In the genomic region with DNA sequence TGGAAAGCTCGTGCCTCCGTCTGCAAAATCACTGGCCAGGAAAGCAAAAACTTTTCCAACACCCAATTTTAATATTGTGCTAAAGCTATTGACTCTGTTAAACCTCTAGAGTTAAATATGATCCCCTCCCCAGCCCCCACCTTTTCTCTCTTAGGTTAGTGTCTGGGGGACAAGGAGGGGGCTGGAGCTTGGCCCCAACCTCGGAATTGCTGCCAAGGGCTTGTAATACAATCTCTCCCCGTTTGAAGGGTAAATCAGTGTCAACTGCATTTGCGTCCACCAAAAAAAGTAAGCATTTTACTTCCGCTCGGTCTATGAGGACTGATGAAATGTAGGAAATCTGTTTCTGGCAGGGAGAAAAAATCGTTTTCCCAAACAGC, we compare ENCODE assay signal across 8 cellular contexts. TPM values are rescaled to one million over a fixed set of nuclear protein-coding genes. Genes with fewer than 3 reads are reported as not detected.
DNase-seq lines count a peak whose midpoint lies in the region; ATAC-seq and TF ChIP-seq lines count a peak whose summit lies in the region.

A gene (plus strand): TSS at position 292 of the 380 bp plus-strand sequence. CDS start 8,259 bp downstream, outside the sequence.

- H3K9me3 Mint-ChIP-seq in activated T-cell treated with anti-CD3 and anti-CD28 coated beads, Interleukin-2, amount 50 U/mL, for 72 hours: no peaks in the 10 kb centered on the region

- peaks cover 52% of the 10 kb centered on the region for H3K27me3 Mint-ChIP-seq in activated T-cell treated with anti-CD3 and anti-CD28 coated beads, Interleukin-2, amount 50 U/mL, for 72 hours (ENCODE audit: low read depth)

- H3K27me3 ChIP-seq in Loucy (ENCODE audit: insufficient read depth, low read length, poor library complexity, severe bottlenecking): peaks cover 35% of the 10 kb centered on the region
- no peaks in the 10 kb centered on the region for H3K27me3 ChIP-seq in rectal smooth muscle tissue (ENCODE audit: control insufficient read depth, insufficient read depth, low read length)

- H3K36me3 ChIP-seq in Loucy (ENCODE audit: insufficient read depth, low read length): no peaks in the 10 kb centered on the region
- no peaks in the 10 kb centered on the region for H3K36me3 ChIP-seq in rectal smooth muscle tissue (ENCODE audit: control insufficient read depth, insufficient read depth, low read length)

- H2AFZ ChIP-seq in Loucy (ENCODE audit: low read length): 0 out of 2 replicates have a peak within 1 kb of the TSS, but pooled peaks have one; percentile 31

- ATAC-seq in activated T-cell treated with anti-CD3 and anti-CD28 coated beads, Interleukin-2, amount 50 U/mL, for 72 hours (replicated peaks in 1 of 2): peak in 1 of 2 donors; percentile 13
- no peak for ATAC-seq in HG03342 (IDR thresholded peaks at IDR 0.05; ENCODE audit: unreplicated experiment)

- peak within 1 kb of the TSS; percentile 60 for H3K4me2 ChIP-seq in Loucy (ENCODE audit: low read depth, low read length, poor library complexity, severe bottlenecking)

- H3K79me2 ChIP-seq in Loucy (ENCODE audit: insufficient read depth, low read length): no peaks in the 10 kb centered on the region

- H3K4me1 ChIP-seq in Loucy (ENCODE audit: insufficient read depth, low read length, poor library complexity, severe bottlenecking) (no peaks in the 10 kb centered on the region), rectal smooth muscle tissue (ENCODE audit: control insufficient read depth, insufficient read depth, low read length) (no peaks in the 10 kb centered on the region)

- H3F3A ChIP-seq in Loucy (ENCODE audit: low read depth): no peaks in the 10 kb centered on the region

- H3K9me2 ChIP-seq in Loucy (replicated peaks; ENCODE audit: low read depth, low read length): no peaks in the 10 kb centered on the region

- H4K20me1 ChIP-seq in Loucy (ENCODE audit: insufficient read depth, low read length, poor library complexity, severe bottlenecking): no peaks in the 10 kb centered on the region

- no peak for TF ChIP-seq CTCF in Loucy (conservative IDR thresholded peaks at IDR 0.05; ENCODE audit: low read length)
- no peak for TF ChIP-seq CTCF in fibroblast of the aortic adventitia (IDR thresholded peaks at IDR 0.05; ENCODE audit: insufficient read depth, low read length)

- H3K4me3 ChIP-seq in Loucy (ENCODE audit: low read length, poor library complexity, severe bottlenecking) (peak within 1 kb of the TSS; percentile 48), fibroblast of the aortic adventitia (ENCODE audit: low read depth, low read length) (peak within 1 kb of the TSS; percentile 36), rectal smooth muscle tissue (ENCODE audit: low read length) (peak within 1 kb of the TSS; percentile 44)

- DNase-seq in activated T-cell treated with anti-CD3 and anti-CD28 coated beads, Interleukin-2, amount 50 U/mL, for 72 hours: no peak
- no peak for DNase-seq in activated T-cell treated with anti-CD3 and anti-CD28 coated beads for 4 hours
- peak; percentile 14 for DNase-seq in fibroblast of the aortic adventitia (ENCODE audit: low read depth)
- DNase-seq in DMS114 treated with DMSO at 0.1 percent for 48 hours (lab: John Stamatoyannopoulos, UW; ENCODE audit: unreplicated experiment): no peak
- no peak for DNase-seq in NCI-H526 (lab: John Stamatoyannopoulos, UW)

- peak within 1 kb of the TSS; percentile 82 to 87 for H3K4me3 Mint-ChIP-seq in activated T-cell treated with anti-CD3 and anti-CD28 coated beads, Interleukin-2, amount 50 U/mL, for 72 hours

- no peak within 1 kb of the TSS for H3K27ac Mint-ChIP-seq in activated T-cell treated with anti-CD3 and anti-CD28 coated beads, Interleukin-2, amount 50 U/mL, for 72 hours

- H3K36me3 Mint-ChIP-seq in activated T-cell treated with anti-CD3 and anti-CD28 coated beads, Interleukin-2, amount 50 U/mL, for 72 hours (ENCODE audit: insufficient read depth in 2 of 2): no peaks in the 10 kb centered on the region

- H3K27ac ChIP-seq in rectal smooth muscle tissue (ENCODE audit: low read depth, low read length): no peak within 1 kb of the TSS

- H3K9ac ChIP-seq in Loucy (ENCODE audit: low read depth, low read length, poor library complexity, severe bottlenecking) (no peak within 1 kb of the TSS), rectal smooth muscle tissue (ENCODE audit: low read length) (no peak within 1 kb of the TSS)

- H3K9me3 ChIP-seq in Loucy (ENCODE audit: insufficient read depth, low read depth, low read length): no peaks in the 10 kb centered on the region

- peaks cover 28% of the 10 kb centered on the region for H3K4me1 Mint-ChIP-seq in activated T-cell treated with anti-CD3 and anti-CD28 coated beads, Interleukin-2, amount 50 U/mL, for 72 hours (ENCODE audit: low read depth)

RNA-seq across cellular contexts. Expression of the gene that starts here (rescaled TPM):
- 1 to 10 TPM; 2.0 to 2.5 TPM for total RNA-seq in activated T-cell treated with anti-CD3 and anti-CD28 coated beads, Interleukin-2, amount 50 U/mL, for 72 hours
- total RNA-seq in fibroblast of the aortic adventitia (ENCODE audit: low replicate concordance): 0.90 and 5.8 TPM in 2 replicates
